27 cellular contexts compared by ENCODE assay signal in genomic region chr3:71180524-71180923, GRCh38.
DNase-seq lines count a peak whose midpoint lies in the region; ATAC-seq, FAIRE-seq and TF ChIP-seq lines count a peak whose summit lies in the region.
"Had no signal": no experiment of that assay in that cellular context is flagged by ENCODE, and none has a peak within 500 bp of the region (broad histone marks: within the 10 kb centered on the region; RNA-seq: fewer than 3 reads in every experiment).

No MANE protein-coding gene starts in this region.

- FAIRE-seq in RCC 7860 (lab: Jason Lieb, UNC), result no peak
- FAIRE-seq: GM12891, keratinocyte had no signal

- peaks cover 9% of the 10 kb centered on the region for H3K36me3 Mint-ChIP-seq in chondrocyte (ENCODE audit: low read depth)
- H3K36me3 Mint-ChIP-seq in stimulated activated memory B cell treated with anti-CD40 and anti-IgM and Interleukin-4, amounts not matched to agents 10 μg/mL and 1 μg/mL and 100 μg/mL, for 72 hours, result peaks cover 11% of the 10 kb centered on the region

- peak overlapping the region; percentile 73 for H3K27ac Mint-ChIP-seq in chondrocyte (ENCODE audit: unreplicated experiment)
- H3K27ac Mint-ChIP-seq in stimulated activated memory B cell treated with anti-CD40 and anti-IgM and Interleukin-4, amounts not matched to agents 10 μg/mL and 1 μg/mL and 100 μg/mL, for 72 hours, result peak overlapping the region; percentile 24

- H3K4me1 Mint-ChIP-seq in chondrocyte (ENCODE audit: low read depth), result peaks cover 49% of the 10 kb centered on the region
- H3K4me1 Mint-ChIP-seq in stimulated activated memory B cell treated with anti-CD40 and anti-IgM and Interleukin-4, amounts not matched to agents 10 μg/mL and 1 μg/mL and 100 μg/mL, for 72 hours, result peaks cover 24% of the 10 kb centered on the region

- H3K9me3 Mint-ChIP-seq in chondrocyte (ENCODE audit: low read depth), result no peaks in the 10 kb centered on the region
- no peaks in the 10 kb centered on the region for H3K9me3 Mint-ChIP-seq in stimulated activated memory B cell treated with anti-CD40 and anti-IgM and Interleukin-4, amounts not matched to agents 10 μg/mL and 1 μg/mL and 100 μg/mL, for 72 hours
- H3K9me3 Mint-ChIP-seq: naive thymus-derived CD4-positive, alpha-beta T cell had no signal

- no peaks in the 10 kb centered on the region for H3K27me3 Mint-ChIP-seq in chondrocyte (ENCODE audit: low read depth)
- no peaks in the 10 kb centered on the region for H3K27me3 Mint-ChIP-seq in stimulated activated memory B cell treated with anti-CD40 and anti-IgM and Interleukin-4, amounts not matched to agents 10 μg/mL and 1 μg/mL and 100 μg/mL, for 72 hours
- H3K27me3 Mint-ChIP-seq: activated CD4-positive, alpha-beta T cell treated with anti-CD3 and anti-CD28 coated beads for 36 hours; naive thymus-derived CD4-positive, alpha-beta T cell had no signal

- no peak for TF ChIP-seq CTCF in chondrocyte (IDR thresholded peaks at IDR 0.05)

- no peak for ATAC-seq in stimulated activated memory B cell treated with anti-CD40 and anti-IgM and Interleukin-4, amounts not matched to agents 10 μg/mL and 1 μg/mL and 100 μg/mL, for 72 hours
- no peak for ATAC-seq in HG03571 (IDR thresholded peaks at IDR 0.05; ENCODE audit: unreplicated experiment)
- ATAC-seq: activated CD4-positive, alpha-beta T cell treated with anti-CD3 and anti-CD28 coated beads for 36 hours; naive thymus-derived CD4-positive, alpha-beta T cell; SK-N-SH treated with all-trans-retinoic acid at 6 μM for 48 hours; stimulated activated naive CD8-positive, alpha-beta T cell treated with anti-CD3 and anti-CD28 coated beads, Interleukin-15, Interleukin-2, amounts not matched to agents 100 U/mL and 50 U/mL, for 24 hours had no signal

- DNase-seq in NCI-H748 (lab: John Stamatoyannopoulos, UW; ENCODE audit: unreplicated experiment) (peak; percentile 48), NCI-H748 treated with DMSO at 0.1 percent for 48 hours (lab: John Stamatoyannopoulos, UW) (no peak), NCI-H69 (lab: John Stamatoyannopoulos, UW) (peak; percentile 64), chondrocyte (ENCODE audit: low spot score) (no peak), RCC 7860 (ENCODE audit: low spot score) (no peak), NCI-H1105 treated with DMSO at 0.1 percent for 48 hours (lab: John Stamatoyannopoulos, UW) (no peak)
- DNase-seq: 8988T; activated CD4-positive, alpha-beta T cell treated with anti-CD3 and anti-CD28 coated beads for 36 hours; activated gamma-delta T cell; activated T-cell treated with anti-CD3 and anti-CD28 coated beads for 4 hours; DMS 273 treated with DMSO at 0.1 percent for 48 hours; glutamatergic neuron; MG63; midbrain; naive thymus-derived CD4-positive, alpha-beta T cell; NCI-H187; NCI-H526; occipital lobe; OCI-M1; stimulated activated naive CD8-positive, alpha-beta T cell treated with anti-CD3 and anti-CD28 coated beads, Interleukin-15, Interleukin-2, amounts not matched to agents 100 U/mL and 50 U/mL, for 24 hours; T-helper 2 cell; uterus had no signal

- no peak overlapping the region for H3K4me3 Mint-ChIP-seq in chondrocyte (ENCODE audit: unreplicated experiment)
- no peak overlapping the region for H3K4me3 Mint-ChIP-seq in stimulated activated memory B cell treated with anti-CD40 and anti-IgM and Interleukin-4, amounts not matched to agents 10 μg/mL and 1 μg/mL and 100 μg/mL, for 72 hours
- H3K4me3 Mint-ChIP-seq: activated CD4-positive, alpha-beta T cell treated with anti-CD3 and anti-CD28 coated beads for 36 hours had no signal

Comparison
In these comparisons a context has a peak if more than half of its experiments do, and no peak if none do; other contexts are left out.
1. DNase-seq: peak in NCI-H748 (single experiment) and NCI-H69 (single experiment); none in NCI-H748 treated with DMSO at 0.1 percent for 48 hours (single experiment), chondrocyte (single experiment), RCC 7860 (single experiment) and NCI-H1105 treated with DMSO at 0.1 percent for 48 hours (single experiment).